Comparison of ENCODE assay signal across 1 cellular context in genomic region chr9:128903079-128903461, GRCh38.
TF ChIP-seq lines count a peak whose summit lies in the region.

No MANE protein-coding gene starts in this region.

TF ChIP-seq in H1, 55 proteins besides CTCF, POLR2A, EP300 and RAD21:
- TF ChIP-seq, protein P1, sequence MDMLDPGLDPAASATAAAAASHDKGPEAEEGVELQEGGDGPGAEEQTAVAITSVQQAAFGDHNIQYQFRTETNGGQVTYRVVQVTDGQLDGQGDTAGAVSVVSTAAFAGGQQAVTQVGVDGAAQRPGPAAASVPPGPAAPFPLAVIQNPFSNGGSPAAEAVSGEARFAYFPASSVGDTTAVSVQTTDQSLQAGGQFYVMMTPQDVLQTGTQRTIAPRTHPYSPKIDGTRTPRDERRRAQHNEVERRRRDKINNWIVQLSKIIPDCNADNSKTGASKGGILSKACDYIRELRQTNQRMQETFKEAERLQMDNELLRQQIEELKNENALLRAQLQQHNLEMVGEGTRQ (IDR thresholded peaks at IDR 0.05; ENCODE audit: low read length) = no peak
- TF ChIP-seq HDAC2 (IDR thresholded peaks at IDR 0.05; ENCODE audit: borderline replicate concordance in 1 of 2, low read depth in 2 of 2, low read length in 2 of 2) (no peak), TCF12 (IDR thresholded peaks at IDR 0.05; ENCODE audit: low read depth, low read length) (no peak), E2F6 (IDR thresholded peaks at IDR 0.05) (no peak), JUND (IDR thresholded peaks at IDR 0.05; ENCODE audit: low read length) (no peak), RXRA (IDR thresholded peaks at IDR 0.05; ENCODE audit: insufficient read depth, low read depth, low read length) (no peak), CREB1 (IDR thresholded peaks at IDR 0.05) (no peak), BCL11A (IDR thresholded peaks at IDR 0.05; ENCODE audit: low read depth in 2 of 2, low read length in 2 of 2) (no peak), SUZ12 (IDR thresholded peaks at IDR 0.05; ENCODE audit: low read length) (no peak), CHD2 (IDR thresholded peaks at IDR 0.05; ENCODE audit: low read length) (no peak), FOSL1 (IDR thresholded peaks at IDR 0.05; ENCODE audit: insufficient read depth, low read depth, low read length) (no peak), POLR2AphosphoS5 (IDR thresholded peaks at IDR 0.05; ENCODE audit: low read depth, low read length) (no peak)
